ENCODE assay signal across 19 cellular contexts in the genomic region with DNA sequence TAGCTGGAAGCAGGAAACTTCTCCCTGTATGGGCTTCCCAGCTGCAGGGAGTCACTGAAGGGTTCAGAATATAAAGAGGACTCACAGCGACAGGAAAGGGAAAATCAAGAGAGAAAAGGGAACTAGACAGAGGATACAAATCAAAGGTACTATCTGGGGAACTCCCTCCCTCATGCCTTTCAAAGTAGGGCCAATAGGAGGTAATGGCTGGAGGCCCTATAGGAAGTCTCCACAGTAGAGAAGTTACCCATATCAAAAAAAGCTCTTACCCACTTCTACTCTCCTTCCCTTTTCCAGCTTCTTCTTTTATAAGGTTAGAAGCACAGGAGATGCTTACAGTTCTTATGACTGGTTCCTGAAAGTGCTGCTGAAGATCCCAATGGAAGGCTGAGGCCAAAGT. TPM values are rescaled to one million over a fixed set of nuclear protein-coding genes. Genes with fewer than 3 reads are reported as not detected.
DNase-seq lines count a peak whose midpoint lies in the region; FAIRE-seq and TF ChIP-seq lines count a peak whose summit lies in the region.
"Had no signal": no experiment of that assay in that cellular context is flagged by ENCODE, and none has a peak within 500 bp of the region (broad histone marks: within the 10 kb centered on the region; RNA-seq: fewer than 3 reads in every experiment).

No MANE protein-coding gene starts in this region.

- DNase-seq in LoVo (ENCODE audit: low spot score): peak; percentile 3
- DNase-seq in SK-MEL-5 (ENCODE audit: low read depth, low spot score): peak; percentile 58
- DNase-seq in endothelial cell (ENCODE audit: low spot score): no peak
- peak; percentile 17 for DNase-seq in small intestine
- DNase-seq in activated naive CD4-positive, alpha-beta T cell treated with anti-CD3 and anti-CD28 coated beads, Interleukin-2, amount 10 ng/mL, durations not matched to agents 7 days and 5 days: no peak
- DNase-seq in RPMI8226: no peak
- no peak for DNase-seq in activated CD8-positive, alpha-beta memory T cell treated with anti-CD3 and anti-CD28 coated beads, Interleukin-2, amount 50 U/mL, for 48 hours
- DNase-seq: activated naive CD8-positive, alpha-beta T cell treated with anti-CD3 and anti-CD28 coated beads, Interleukin-2, amount 10 ng/mL, durations not matched to agents 7 days and 5 days; CD8-positive, alpha-beta memory T cell; GOT3; kidney; naive thymus-derived CD8-positive, alpha-beta T cell; NCI-H187; NCI-H69; SHP77; sigmoid colon; stimulated activated naive CD8-positive, alpha-beta T cell treated with anti-CD3 and anti-CD28 coated beads, Interleukin-15, Interleukin-2, amounts not matched to agents 100 U/mL and 50 U/mL, for 24 hours had no signal

- in situ Hi-C loops in SK-MEL-5 (cut with HindIII; ENCODE audit: low pct_unique_long_range_greater_than_20kb, low sequenced_read_pairs): no loop called here

- no peak for FAIRE-seq in small intestine (lab: Jason Lieb, UNC)
- FAIRE-seq: kidney had no signal

- H3K36me3 Mint-ChIP-seq in endothelial cell (ENCODE audit: low read depth, unreplicated experiment): no peaks in the 10 kb centered on the region
- no peaks in the 10 kb centered on the region for H3K36me3 Mint-ChIP-seq in activated naive CD4-positive, alpha-beta T cell treated with anti-CD3 and anti-CD28 coated beads, Interleukin-2, amount 10 ng/mL, durations not matched to agents 7 days and 5 days
- H3K36me3 Mint-ChIP-seq: activated naive CD8-positive, alpha-beta T cell treated with anti-CD3 and anti-CD28 coated beads, Interleukin-2, amount 10 ng/mL, durations not matched to agents 7 days and 5 days; CD8-positive, alpha-beta memory T cell; naive thymus-derived CD8-positive, alpha-beta T cell had no signal

- H3K4me1 Mint-ChIP-seq in endothelial cell (ENCODE audit: unreplicated experiment): peaks cover 30% of the 10 kb centered on the region
- peaks cover 15% of the 10 kb centered on the region for H3K4me1 Mint-ChIP-seq in activated naive CD4-positive, alpha-beta T cell treated with anti-CD3 and anti-CD28 coated beads, Interleukin-2, amount 10 ng/mL, durations not matched to agents 7 days and 5 days

- H3K9me3 Mint-ChIP-seq in endothelial cell (ENCODE audit: unreplicated experiment): no peaks in the 10 kb centered on the region
- no peaks in the 10 kb centered on the region for H3K9me3 Mint-ChIP-seq in activated naive CD4-positive, alpha-beta T cell treated with anti-CD3 and anti-CD28 coated beads, Interleukin-2, amount 10 ng/mL, durations not matched to agents 7 days and 5 days
- H3K9me3 Mint-ChIP-seq: central memory CD8-positive, alpha-beta T cell; naive thymus-derived CD8-positive, alpha-beta T cell had no signal

- 17 to 34% (median 17%) methylated on average over 1 of the region's 1 CpG for WGBS in small intestine, 3 donors

- H3K36me3 ChIP-seq in small intestine (ENCODE audit: control insufficient read depth in 2 of 2, insufficient read depth in 2 of 2, low read length in 2 of 2): no peaks in the 10 kb centered on the region
- H3K36me3 ChIP-seq: sigmoid colon had no signal

- H3K27ac Mint-ChIP-seq in endothelial cell (ENCODE audit: unreplicated experiment): peak overlapping the region; percentile 39
- H3K27ac Mint-ChIP-seq in activated naive CD4-positive, alpha-beta T cell treated with anti-CD3 and anti-CD28 coated beads, Interleukin-2, amount 10 ng/mL, durations not matched to agents 7 days and 5 days: no peak overlapping the region
- H3K27ac Mint-ChIP-seq: activated naive CD8-positive, alpha-beta T cell treated with anti-CD3 and anti-CD28 coated beads, Interleukin-2, amount 10 ng/mL, durations not matched to agents 7 days and 5 days; CD8-positive, alpha-beta memory T cell had no signal

- peaks cover 0 to 2% of the 10 kb centered on the region in 2 donors for H3K4me1 ChIP-seq in small intestine (ENCODE audit: control insufficient read depth in 2 of 2, insufficient read depth in 1 of 2, low read depth in 1 of 2, low read length in 1 of 2)
- H3K4me1 ChIP-seq: sigmoid colon had no signal

- no peaks in the 10 kb centered on the region for H3K9me3 ChIP-seq in small intestine (ENCODE audit: control insufficient read depth, low read depth)
- H3K9me3 ChIP-seq: sigmoid colon had no signal

- peaks cover 2% of the 10 kb centered on the region for H3K27me3 Mint-ChIP-seq in endothelial cell (ENCODE audit: unreplicated experiment)
- peaks cover 27% of the 10 kb centered on the region for H3K27me3 Mint-ChIP-seq in activated naive CD4-positive, alpha-beta T cell treated with anti-CD3 and anti-CD28 coated beads, Interleukin-2, amount 10 ng/mL, durations not matched to agents 7 days and 5 days
- H3K27me3 Mint-ChIP-seq: central memory CD8-positive, alpha-beta T cell had no signal

- H3K4me3 ChIP-seq in small intestine (ENCODE audit: low read depth in 1 of 2, low read length in 2 of 2): no peak overlapping the region

- H3K27me3 ChIP-seq in small intestine (ENCODE audit: control insufficient read depth in 2 of 2, insufficient read depth in 2 of 2, low read length in 2 of 2): peaks cover 0 to 3% of the 10 kb centered on the region in 2 donors
- H3K27me3 ChIP-seq: sigmoid colon had no signal

- CTCF ChIA-PET in activated naive CD4-positive, alpha-beta T cell treated with anti-CD3 and anti-CD28 coated beads, Interleukin-2, amount 10 ng/mL, durations not matched to agents 7 days and 5 days (lab: Charles Lee): interaction anchor here (1.1 to 1.3 kb wide), 2 partner anchors 62 to 65 kb away, joined by 3 to 4 read pairs; no protein-coding TSS in a partner anchor

- no peak overlapping the region for H3K4me3 Mint-ChIP-seq in endothelial cell (ENCODE audit: unreplicated experiment)
- H3K4me3 Mint-ChIP-seq in activated naive CD4-positive, alpha-beta T cell treated with anti-CD3 and anti-CD28 coated beads, Interleukin-2, amount 10 ng/mL, durations not matched to agents 7 days and 5 days: no peak overlapping the region
- H3K4me3 Mint-ChIP-seq: activated naive CD8-positive, alpha-beta T cell treated with anti-CD3 and anti-CD28 coated beads, Interleukin-2, amount 10 ng/mL, durations not matched to agents 7 days and 5 days; CD8-positive, alpha-beta memory T cell; central memory CD8-positive, alpha-beta T cell; naive thymus-derived CD8-positive, alpha-beta T cell had no signal

- no peak overlapping the region for H3K27ac ChIP-seq in small intestine (ENCODE audit: low read depth in 1 of 2, low read length in 1 of 2)
- H3K27ac ChIP-seq: KMS-11, sigmoid colon had no signal

- no peak for TF ChIP-seq CTCF in endothelial cell (IDR thresholded peaks at IDR 0.05; ENCODE audit: unreplicated experiment)

RNA-seq across cellular contexts. Expression of a gene that starts 43.5 kb away (rescaled TPM):
- total RNA-seq in SK-MEL-5 (2014; rRNA removed; shearing (Covaris generic)): 87.0 and 96.0 TPM in 2 replicates
- 42.4 and 63.2 TPM in 2 replicates for polyA plus RNA-seq in SK-MEL-5 (2015; cell fraction: cytosol; rRNA removed)
- 44.5 and 58.3 TPM in 2 replicates for polyA plus RNA-seq in SK-MEL-5 (2015; cell fraction: nucleus; rRNA removed)
- 1.3 TPM for total RNA-seq in endothelial cell (ENCODE audit: unreplicated experiment)
- 1 to 10 TPM in 1 of 3 donors, under 1 TPM in 2; 0.54 to 2.1 (median 0.89) TPM for polyA plus RNA-seq in small intestine

Comparison
In these comparisons a context has a peak if more than half of its experiments do, and no peak if none do; other contexts are left out.
1. DNase-seq: peak in LoVo (single experiment), SK-MEL-5 (single experiment) and small intestine (single experiment); none in endothelial cell (single experiment), activated naive CD4-positive, alpha-beta T cell treated with anti-CD3 and anti-CD28 coated beads, Interleukin-2, amount 10 ng/mL, durations not matched to agents 7 days and 5 days (single experiment), RPMI8226 (single experiment) and activated CD8-positive, alpha-beta memory T cell treated with anti-CD3 and anti-CD28 coated beads, Interleukin-2, amount 50 U/mL, for 48 hours (single experiment).
2. RNA of a gene that starts 43.5 kb away (total RNA-seq): 87.0 to 96.0 TPM in SK-MEL-5; 1.3 TPM in endothelial cell (single experiment); every median in the first group is over 10 times any median in the second.